ENCODE assay signal across 21 cellular contexts in genomic region chr10:24351883-24352778, GRCh38.
DNase-seq lines count a peak whose midpoint lies in the region; ATAC-seq and TF ChIP-seq lines count a peak whose summit lies in the region.
"Had no signal": no experiment of that assay in that cellular context is flagged by ENCODE, and none has a peak within 500 bp of the region (broad histone marks: within the 10 kb centered on the region; RNA-seq: fewer than 3 reads in every experiment).

No MANE protein-coding gene starts in this region.

- H3K4me1 ChIP-seq in GM23338 (ENCODE audit: insufficient read depth), result peaks cover 14% of the 10 kb centered on the region
- H3K4me1 ChIP-seq in SJCRH30, result peaks cover 52% of the 10 kb centered on the region
- peaks cover 2 to 12% of the 10 kb centered on the region in 2 donors for H3K4me1 ChIP-seq in esophagus (ENCODE audit: control insufficient read depth in 2 of 2, insufficient read depth in 2 of 2, low read length in 1 of 2)

- no peak overlapping the region for H3K4me2 ChIP-seq in GM23338

- H3K4me1 Mint-ChIP-seq in GM23338, result peaks cover 31% of the 10 kb centered on the region
- peaks cover 27% of the 10 kb centered on the region for H3K4me1 Mint-ChIP-seq in progenitor cell of endocrine pancreas (ENCODE audit: low read depth)
- H3K4me1 Mint-ChIP-seq: natural killer cell had no signal

- no peaks in the 10 kb centered on the region for H3F3A ChIP-seq in GM23338 (replicated peaks; ENCODE audit: low read depth)

- H3K9me3 ChIP-seq in SJCRH30 (replicated peaks), result no peaks in the 10 kb centered on the region
- H3K9me3 ChIP-seq in esophagus (ENCODE audit: control insufficient read depth in 2 of 2, insufficient read depth in 1 of 2, low read depth in 1 of 2, low read length in 1 of 2), result no peaks in the 10 kb centered on the region
- H3K9me3 ChIP-seq: heart left ventricle had no signal

- H3K4me3 Mint-ChIP-seq in GM23338 (no peak overlapping the region), progenitor cell of endocrine pancreas (ENCODE audit: low read depth) (no peak overlapping the region)
- H3K4me3 Mint-ChIP-seq: activated T-cell treated with anti-CD3 and anti-CD28 coated beads, Interleukin-2, amount 50 U/mL, for 72 hours; endodermal cell; natural killer cell had no signal

- H3K9me2 ChIP-seq in GM23338 (ENCODE audit: insufficient read depth), result peaks cover 4% of the 10 kb centered on the region; the same call in 1 of the 2 replicates

- H3K27ac Mint-ChIP-seq in GM23338 (peak overlapping the region; percentile 26; the same call in 1 of the 2 replicates), progenitor cell of endocrine pancreas (peak overlapping the region; percentile 57)
- H3K27ac Mint-ChIP-seq: activated T-cell treated with anti-CD3 and anti-CD28 coated beads, Interleukin-2, amount 50 U/mL, for 72 hours; endodermal cell; natural killer cell had no signal

- H3K27me3 ChIP-seq in GM23338 (ENCODE audit: insufficient read depth) (no peaks in the 10 kb centered on the region), SJCRH30 (no peaks in the 10 kb centered on the region), esophagus (ENCODE audit: control insufficient read depth in 1 of 2, insufficient read depth in 2 of 2, low read length in 2 of 2) (no peaks in the 10 kb centered on the region)
- H3K27me3 ChIP-seq: heart left ventricle had no signal

- DNase-seq in GM23338 (ENCODE audit: low spot score) (no peak), SJCRH30 (peak; percentile 26 to 55), progenitor cell of endocrine pancreas (ENCODE audit: low spot score, unreplicated experiment) (no peak), RWPE1 (ENCODE audit: low spot score) (no peak), NCI-H2107 (lab: John Stamatoyannopoulos, UW) (no peak), DMS114 treated with DMSO at 0.1 percent for 48 hours (lab: John Stamatoyannopoulos, UW; ENCODE audit: unreplicated experiment) (no peak)
- DNase-seq: activated CD4-positive, alpha-beta T cell treated with anti-CD3 and anti-CD28 coated beads for 1 hour; activated naive CD4-positive, alpha-beta T cell treated with anti-CD3 and anti-CD28 coated beads, Interleukin-2, amount 50 U/mL, for 16 hours; activated T-cell treated with anti-CD3 and anti-CD28 coated beads, Interleukin-2, amount 50 U/mL, for 72 hours; aorta; endodermal cell; heart left ventricle; KBM-7; natural killer cell; NCI-H1694 treated with DMSO at 0.1 percent for 48 hours; NCI-H69; T-helper 9 cell had no signal

- POLR2A ChIA-PET in RWPE1 (lab: Yijun Ruan, JAX; ENCODE audit: low non-redundant PET), result no interaction called here

- H3K27ac ChIP-seq in GM23338 (ENCODE audit: low read depth) (no peak overlapping the region; the same call in 1 of the 2 replicates), SJCRH30 (peak overlapping the region; percentile 81; the same call in 1 of the 2 replicates), esophagus (ENCODE audit: low read depth in 2 of 2, low read length in 1 of 2) (peak overlapping the region; percentile 35 to 79), RWPE1 (no peak overlapping the region)
- H3K27ac ChIP-seq: C4-2B, heart left ventricle had no signal

- 0 out of 2 replicates have a peak, but pooled peaks cover 3% of the 10 kb centered on the region for H4K20me1 ChIP-seq in GM23338 (replicated peaks; ENCODE audit: insufficient read depth)

- no peaks in the 10 kb centered on the region for H3K79me2 ChIP-seq in GM23338 (replicated peaks; ENCODE audit: insufficient read depth)

- TF ChIP-seq CTCF in GM23338 (conservative IDR thresholded peaks at IDR 0.05; ENCODE audit: low read depth in 2 of 2), result no peak
- no peak for TF ChIP-seq CTCF in progenitor cell of endocrine pancreas (IDR thresholded peaks at IDR 0.05; ENCODE audit: unreplicated experiment)
- no peak for TF ChIP-seq CTCF in RWPE1 (conservative IDR thresholded peaks at IDR 0.05; ENCODE audit: low read depth)

- WGBS in esophagus, 2 donors, result 69 to 76% methylated on average over 6 of the region's 6 CpGs

- no peaks in the 10 kb centered on the region for H3K36me3 ChIP-seq in GM23338 (ENCODE audit: insufficient read depth)
- no peaks in the 10 kb centered on the region for H3K36me3 ChIP-seq in SJCRH30
- peaks cover 0 to 3% of the 10 kb centered on the region in 2 donors for H3K36me3 ChIP-seq in esophagus (ENCODE audit: control insufficient read depth in 2 of 2, insufficient read depth in 2 of 2, low read length in 1 of 2)
- H3K36me3 ChIP-seq: heart left ventricle had no signal

- H3K27me3 Mint-ChIP-seq in GM23338 (ENCODE audit: insufficient read depth, low read depth, poor library complexity) (peaks cover 11% of the 10 kb centered on the region), progenitor cell of endocrine pancreas (no peaks in the 10 kb centered on the region)

- no peak overlapping the region for H2AFZ ChIP-seq in GM23338

- CTCF ChIA-PET in RWPE1 (lab: Yijun Ruan, JAX), result no interaction called here

- H3K36me3 Mint-ChIP-seq in GM23338 (ENCODE audit: low read depth) (no peaks in the 10 kb centered on the region), progenitor cell of endocrine pancreas (ENCODE audit: insufficient read depth) (peaks cover 11% of the 10 kb centered on the region)
- H3K36me3 Mint-ChIP-seq: natural killer cell had no signal

- ATAC-seq in GM23338 (no peak), HG02678 (IDR thresholded peaks at IDR 0.05; ENCODE audit: unreplicated experiment) (no peak)
- ATAC-seq: activated T-cell treated with anti-CD3 and anti-CD28 coated beads, Interleukin-2, amount 50 U/mL, for 72 hours; left lobe of liver; natural killer cell had no signal

- H3K9me3 Mint-ChIP-seq in GM23338, result no peaks in the 10 kb centered on the region
- H3K9me3 Mint-ChIP-seq in progenitor cell of endocrine pancreas (ENCODE audit: low read depth), result no peaks in the 10 kb centered on the region
- H3K9me3 Mint-ChIP-seq: activated T-cell treated with anti-CD3 and anti-CD28 coated beads, Interleukin-2, amount 50 U/mL, for 72 hours; endodermal cell; natural killer cell had no signal

- no peak overlapping the region for H3K4me3 ChIP-seq in GM23338
- no peak overlapping the region for H3K4me3 ChIP-seq in SJCRH30
- H3K4me3 ChIP-seq in esophagus (ENCODE audit: low read depth in 1 of 2, low read length in 2 of 2), result no peak overlapping the region
- H3K4me3 ChIP-seq: heart left ventricle had no signal

TF ChIP-seq in GM23338, 12 proteins besides CTCF, POLR2A, EP300 and RAD21:
- TF ChIP-seq EZH2 (IDR thresholded peaks at IDR 0.05; ENCODE audit: low read depth, unreplicated experiment), result no peak
- TF ChIP-seq JUNB (IDR thresholded peaks at IDR 0.05; ENCODE audit: unreplicated experiment), result no peak
- TF ChIP-seq NANOG (IDR thresholded peaks at IDR 0.05; ENCODE audit: borderline replicate concordance), result no peak
- TF ChIP-seq EZH2phosphoT487 (IDR thresholded peaks at IDR 0.05; ENCODE audit: unreplicated experiment), result no peak
- no peak for TF ChIP-seq POLR2AphosphoS5 (IDR thresholded peaks at IDR 0.05; ENCODE audit: low read depth)

Comparison
In these comparisons a context has a peak if more than half of its experiments do, and no peak if none do; other contexts are left out.
1. DNase-seq: peak in SJCRH30 (2 of 2); none in GM23338 (single experiment), progenitor cell of endocrine pancreas (single experiment), RWPE1 (single experiment), NCI-H2107 (single experiment) and DMS114 treated with DMSO at 0.1 percent for 48 hours (single experiment).
2. H3K27ac ChIP-seq: peak in SJCRH30 (single experiment) and esophagus (2 of 2); none in GM23338 (single experiment) and RWPE1 (single experiment).